In genomic region chr15:48178612-48178931, GRCh38 we compare ENCODE assay signal across 10 cellular contexts. TPM values are rescaled to one million over a fixed set of nuclear protein-coding genes. Genes with fewer than 3 reads are reported as not detected.
DNase-seq lines count a peak whose midpoint lies in the region; ATAC-seq, FAIRE-seq and TF ChIP-seq lines count a peak whose summit lies in the region.
"Had no signal": no experiment of that assay in that cellular context is flagged by ENCODE, and none has a peak within 500 bp of the region (broad histone marks: within the 10 kb centered on the region; RNA-seq: fewer than 3 reads in every experiment).

No MANE protein-coding gene starts in this region.

- POLR2A ChIA-PET in GM12878 (lab: Charles Lee), result no interaction called here

- in situ Hi-C loops in GM12878 (cut with MboI), result no loop called here

- H3K4me3 ChIP-seq in heart left ventricle (peak overlapping the region; percentile 52 to 72 (median 65)), GM12878 (peak overlapping the region; percentile 92), mesodermal cell (ENCODE audit: extremely low read depth, insufficient read depth, low read length, poor library complexity, severe bottlenecking) (peak overlapping the region; percentile 80), upper lobe of left lung (peak overlapping the region in 3 of 4 donors; percentile 59 to 69 (median 65))

- no TSS peak for BruUV-seq in GM12878 (replicated peaks; lab: Mats Ljungman, UMichigan)

- peak overlapping the region; percentile 95 for H2AFZ ChIP-seq in GM12878 (ENCODE audit: control insufficient read depth, low read depth, low read length)

- ATAC-seq in heart left ventricle (no peak), Right ventricle myocardium superior (ENCODE audit: poor library complexity) (no peak), GM12878 (no peak), upper lobe of left lung (ENCODE audit: low FRiP score in 2 of 2) (no peak), GM21447 (IDR thresholded peaks at IDR 0.05; ENCODE audit: unreplicated experiment) (no peak)

- H3K9ac ChIP-seq in GM12878 (ENCODE audit: control insufficient read depth, insufficient read depth, low read length), result peak overlapping the region; percentile 81; the same call in 1 of the 2 replicates

- no peak for FAIRE-seq in GM12878 (lab: Jason Lieb, UNC)

- H3K9me3 ChIP-seq in heart left ventricle (peaks cover 0 to 7% (median 0%) of the 10 kb centered on the region in 12 donors), GM12878 (replicated peaks; ENCODE audit: control insufficient read depth, insufficient read depth, low read length) (peaks cover 3% of the 10 kb centered on the region; the same call in 2 of the 3 replicates), mesodermal cell (ENCODE audit: control insufficient read depth, low read length) (peaks cover 8% of the 10 kb centered on the region), upper lobe of left lung (no peaks in the 10 kb centered on the region)

- TF ChIP-seq EP300 in GM12878 (IDR thresholded peaks at IDR 0.05; ENCODE audit: borderline replicate concordance in 1 of 2, control insufficient read depth in 1 of 2, low read depth in 2 of 2, low read length in 2 of 2) (no peak), upper lobe of left lung (IDR thresholded peaks at IDR 0.05) (no peak)

- TF ChIP-seq RAD21 in GM12878 (IDR thresholded peaks at IDR 0.05; ENCODE audit: insufficient read depth, low read depth, low read length), result no peak

- CTCF ChIA-PET in GM12878 (lab: Yijun Ruan, JAX), result interaction anchor here (0.7 to 1.9 kb wide), 2 partner anchors 108 to 798 kb away, joined by 3 to 5 read pairs; no protein-coding TSS in a partner anchor

- intact Hi-C loops in heart left ventricle (cut with DNase I) (no loop called here), Right ventricle myocardium superior (cut with DNase I) (no loop called here), GM12878 (cut with micrococcal nuclease; ENCODE audit: unreplicated experiment) (no loop called here)

- DNase-seq in heart left ventricle (no peak), Right ventricle myocardium superior (no peak), GM12878 (ENCODE audit: low read depth, low spot score) (no peak), upper lobe of left lung (no peak), EL (no peak), kidney tubule cell (ENCODE audit: low spot score) (no peak)

- RAD21 ChIA-PET in GM12878 (lab: Charles Lee; ENCODE audit: unreplicated experiment), result no interaction called here

- TF ChIP-seq CTCF in heart left ventricle (IDR thresholded peaks at IDR 0.05), result no peak
- TF ChIP-seq CTCF in GM12878 (IDR thresholded peaks at IDR 0.05 in 2 of 3, conservative IDR thresholded peaks at IDR 0.05 in 1 of 3; ENCODE audit: control insufficient read depth in 2 of 3, extremely low read depth in 1 of 3, insufficient read depth in 1 of 3, low read depth in 3 of 3, low read length in 3 of 3), result no peak
- no peak for TF ChIP-seq CTCF in upper lobe of left lung (IDR thresholded peaks at IDR 0.05)

- SMC1A ChIA-PET in GM12878 (lab: Charles Lee; ENCODE audit: uncharacterized antibody, unreplicated experiment), result no interaction called here

- 78 to 94% (median 83%) methylated on average over 1 of the region's 1 CpG for WGBS in heart left ventricle, 4 donors
- 100% methylated on average over 1 of the region's 1 CpG for WGBS in GM12878 (ENCODE audit: insufficient coverage, insufficient replicate concordance, low lambda C conversion rate, missing lambda C conversion rate)
- no CpG with 5 or more reads among the region's 1 CpG for WGBS in mesodermal cell (ENCODE audit: insufficient coverage in 2 of 2), 2 experiments
- 88 to 90% methylated on average over 1 of the region's 1 CpG for WGBS in upper lobe of left lung, 2 donors

- peak overlapping the region in 2 of 12 donors; percentile 82 to 91 for H3K27ac ChIP-seq in heart left ventricle
- no peak overlapping the region for H3K27ac ChIP-seq in GM12878 (ENCODE audit: control insufficient read depth, insufficient read depth)
- H3K27ac ChIP-seq in mesodermal cell (ENCODE audit: low read depth, low read length, severe bottlenecking), result no peak overlapping the region
- no peak overlapping the region for H3K27ac ChIP-seq in upper lobe of left lung

- H3K4me1 ChIP-seq in heart left ventricle (peaks cover 0 to 16% (median 7%) of the 10 kb centered on the region in 12 donors), GM12878 (ENCODE audit: control insufficient read depth, insufficient read depth, low read length) (peaks cover 15% of the 10 kb centered on the region; the same call in 1 of the 2 replicates), mesodermal cell (ENCODE audit: control insufficient read depth, insufficient read depth, low read length, poor library complexity, severe bottlenecking) (no peaks in the 10 kb centered on the region), upper lobe of left lung (peaks cover 0 to 13% (median 4%) of the 10 kb centered on the region in 4 donors)

- H3K27me3 ChIP-seq in heart left ventricle (peaks cover 0 to 20% (median 0%) of the 10 kb centered on the region in 9 donors), GM12878 (replicated peaks in 1 of 2; ENCODE audit: control insufficient read depth in 2 of 2, insufficient read depth in 2 of 2, low read length in 1 of 2) (no peaks in the 10 kb centered on the region), upper lobe of left lung (peaks cover 0 to 11% (median 0%) of the 10 kb centered on the region in 4 donors)

- no peaks in the 10 kb centered on the region for H4K20me1 ChIP-seq in GM12878 (ENCODE audit: control insufficient read depth, insufficient read depth)

- H3K79me2 ChIP-seq in GM12878 (ENCODE audit: control insufficient read depth, insufficient read depth, low read length), result peaks cover 30% of the 10 kb centered on the region

- peak overlapping the region; percentile 81 for H3K4me2 ChIP-seq in GM12878 (ENCODE audit: control insufficient read depth, insufficient read depth)

- no peaks in the 10 kb centered on the region for H3K36me3 ChIP-seq in heart left ventricle
- no peaks in the 10 kb centered on the region; a peak in 1 of 4 replicates for H3K36me3 ChIP-seq in GM12878 (ENCODE audit: control insufficient read depth in 2 of 2, insufficient read depth in 2 of 2, low read length in 1 of 2)
- no peaks in the 10 kb centered on the region for H3K36me3 ChIP-seq in mesodermal cell (ENCODE audit: control insufficient read depth, insufficient read depth, low read length)
- H3K36me3 ChIP-seq in upper lobe of left lung, result no peaks in the 10 kb centered on the region

- TF ChIP-seq POLR2A in heart left ventricle (IDR thresholded peaks at IDR 0.05), result no peak
- TF ChIP-seq POLR2A in GM12878 (IDR thresholded peaks at IDR 0.05; ENCODE audit: low read depth, low read length), result no peak
- no peak for TF ChIP-seq POLR2A in upper lobe of left lung (IDR thresholded peaks at IDR 0.05)

RNA-seq across cellular contexts. Expression of gene MYEF2, which starts 0.5 kb away (rescaled TPM):
- 10 to 100 TPM in 7 of 9 donors, 1 to 10 TPM in 2; 5.5 to 17.3 (median 12.4) TPM for total RNA-seq in heart left ventricle
- polyA plus RNA-seq in heart left ventricle, result 10 to 100 TPM in 1 of 2 donors, 1 to 10 TPM in 1; 7.7 to 11.1 TPM
- 7.1 TPM for total RNA-seq in Right ventricle myocardium superior
- total RNA-seq in GM12878 (2013; cell fraction: nucleolus; rRNA removed), result 151 and 156 TPM in 2 replicates
- 17.3 and 21.6 TPM in 2 replicates for total RNA-seq in GM12878 (2014; rRNA removed)
- total RNA-seq in GM12878 (2014; rRNA removed; fragmentation: Illumina TruSeq; extraction: Trizol), result 22.5 and 26.2 TPM in 2 replicates
- total RNA-seq in GM12878 (2021), result 21.8 and 26.1 TPM in 2 replicates
- polyA plus RNA-seq in GM12878 (2011; ENCODE audit: low read depth), result 15.4 TPM
- 47.0 and 85.1 TPM in 2 replicates for polyA plus RNA-seq in GM12878 (2011; rRNA removed)
- polyA plus RNA-seq in GM12878 (2011; cell fraction: cytosol; rRNA removed), result 8.8 and 8.9 TPM in 2 replicates
- polyA plus RNA-seq in GM12878 (2011; cell fraction: nucleus; rRNA removed), result 91.7 and 102 TPM in 2 replicates
- polyA plus RNA-seq in GM12878 (2012), result 21.0 and 26.1 TPM in 2 replicates
- polyA plus RNA-seq in GM12878 (2014; fragmentation: Illumina TruSeq; extraction: Trizol), result 34.1 and 45.8 TPM in 2 replicates
- 10 to 100 TPM; 10.2 to 11.7 TPM for polyA plus RNA-seq in GM12878 (2014; fragmentation: Nextera tagmentation; extraction: Ambion mirVana)
- polyA plus RNA-seq in GM12878 (2014; rRNA removed), result 30.5 and 32.0 TPM in 2 replicates
- 10 to 100 TPM in 1 of 2 experiments, 1 to 10 TPM in 1; 9.2 to 15.9 TPM for polyA plus RNA-seq in GM12878 (2016; fragmentation: Nextera tagmentation; extraction: Ambion mirVana)
- 20.8 and 24.7 TPM in 2 replicates for polyA minus RNA-seq in GM12878 (2011; rRNA and poly(A)+ RNA removed)
- 10.2 and 11.1 TPM in 2 replicates for polyA minus RNA-seq in GM12878 (2011; cell fraction: cytosol; rRNA and poly(A)+ RNA removed)
- 39.9 and 57.8 TPM in 2 replicates for polyA minus RNA-seq in GM12878 (2011; cell fraction: nucleus; rRNA and poly(A)+ RNA removed)
- 33.1 TPM for polyA plus RNA-seq in mesodermal cell (2013, experiment 1 of 2)
- 29.3 TPM for polyA plus RNA-seq in mesodermal cell (2013, experiment 2 of 2)
- total RNA-seq in upper lobe of left lung, result 10 to 100 TPM; 12.6 to 44.0 (median 28.0) TPM

RNA-seq across cellular contexts. Expression of gene CTXN2, which starts 12.9 kb away (rescaled TPM):
- total RNA-seq in heart left ventricle, result not detected
- polyA plus RNA-seq in heart left ventricle, result not detected
- total RNA-seq in Right ventricle myocardium superior, result not detected
- total RNA-seq in GM12878 (2013; cell fraction: nucleolus; rRNA removed), result not detected in 2 replicates
- not detected in 2 replicates for total RNA-seq in GM12878 (2014; rRNA removed)
- total RNA-seq in GM12878 (2014; rRNA removed; fragmentation: Illumina TruSeq; extraction: Trizol), result 0.09 TPM in 1 of 2 replicates, not detected in the other
- not detected in 2 replicates for total RNA-seq in GM12878 (2021)
- not detected for polyA plus RNA-seq in GM12878 (2011; ENCODE audit: low read depth)
- not detected in 2 replicates for polyA plus RNA-seq in GM12878 (2011; rRNA removed)
- not detected in 2 replicates for polyA plus RNA-seq in GM12878 (2011; cell fraction: cytosol; rRNA removed)
- polyA plus RNA-seq in GM12878 (2011; cell fraction: nucleus; rRNA removed), result not detected in 2 replicates
- not detected in 2 replicates for polyA plus RNA-seq in GM12878 (2012)
- polyA plus RNA-seq in GM12878 (2014; fragmentation: Illumina TruSeq; extraction: Trizol), result 0.01 TPM in 1 of 2 replicates, not detected in the other
- polyA plus RNA-seq in GM12878 (2014; fragmentation: Nextera tagmentation; extraction: Ambion mirVana), result not detected
- polyA plus RNA-seq in GM12878 (2014; rRNA removed), result not detected in 2 replicates
- not detected for polyA plus RNA-seq in GM12878 (2016; fragmentation: Nextera tagmentation; extraction: Ambion mirVana)
- not detected in 2 replicates for polyA minus RNA-seq in GM12878 (2011; rRNA and poly(A)+ RNA removed)
- polyA minus RNA-seq in GM12878 (2011; cell fraction: cytosol; rRNA and poly(A)+ RNA removed), result not detected in 2 replicates
- not detected in 2 replicates for polyA minus RNA-seq in GM12878 (2011; cell fraction: nucleus; rRNA and poly(A)+ RNA removed)
- not detected for polyA plus RNA-seq in mesodermal cell (2013, experiment 1 of 2)
- not detected for polyA plus RNA-seq in mesodermal cell (2013, experiment 2 of 2)
- not detected for total RNA-seq in upper lobe of left lung
- total RNA-seq: activated CD8-positive, alpha-beta memory T cell treated with anti-CD3 and anti-CD28 coated beads for 36 hours; myocyte had no signal

RNA-seq across cellular contexts. Expression of gene SLC12A1, which starts 27.5 kb away (rescaled TPM):
- total RNA-seq in heart left ventricle (not detected), Right ventricle myocardium superior (not detected), GM12878 (2014; rRNA removed) (under 0.01 TPM in 1 of 2 replicates, not detected in the other), GM12878 (2014; rRNA removed; fragmentation: Illumina TruSeq; extraction: Trizol) (not detected in 2 replicates), GM12878 (2021) (not detected in 2 replicates), upper lobe of left lung (not detected)
- polyA plus RNA-seq in heart left ventricle (not detected), GM12878 (2011; rRNA removed) (0.03 TPM in 1 of 2 replicates, not detected in the other), GM12878 (2014; fragmentation: Illumina TruSeq; extraction: Trizol) (not detected in 2 replicates), GM12878 (2014; fragmentation: Nextera tagmentation; extraction: Ambion mirVana) (not detected), GM12878 (2014; rRNA removed) (0.06 TPM in 1 of 2 replicates, not detected in the other), GM12878 (2016; fragmentation: Nextera tagmentation; extraction: Ambion mirVana) (not detected)
- total RNA-seq in GM12878 (2013; cell fraction: nucleolus; rRNA removed), result not detected in 2 replicates
- polyA plus RNA-seq in GM12878 (2011; ENCODE audit: low read depth), result not detected
- polyA plus RNA-seq in GM12878 (2011; cell fraction: cytosol; rRNA removed), result not detected in 2 replicates
- polyA plus RNA-seq in GM12878 (2011; cell fraction: nucleus; rRNA removed), result not detected in 2 replicates
- polyA plus RNA-seq in GM12878 (2012), result not detected in 2 replicates
- not detected in 2 replicates for polyA minus RNA-seq in GM12878 (2011; rRNA and poly(A)+ RNA removed)
- polyA minus RNA-seq in GM12878 (2011; cell fraction: cytosol; rRNA and poly(A)+ RNA removed), result not detected in 2 replicates
- not detected in 2 replicates for polyA minus RNA-seq in GM12878 (2011; cell fraction: nucleus; rRNA and poly(A)+ RNA removed)
- not detected for polyA plus RNA-seq in mesodermal cell (2013, experiment 1 of 2)
- not detected for polyA plus RNA-seq in mesodermal cell (2013, experiment 2 of 2)
- total RNA-seq: activated CD8-positive, alpha-beta memory T cell treated with anti-CD3 and anti-CD28 coated beads for 36 hours; myocyte had no signal

RNA-seq across cellular contexts. Expression of gene SLC24A5, which starts 57.8 kb away (rescaled TPM):
- total RNA-seq in heart left ventricle (not detected), Right ventricle myocardium superior (not detected), GM12878 (2014; rRNA removed) (not detected in 2 replicates), GM12878 (2014; rRNA removed; fragmentation: Illumina TruSeq; extraction: Trizol) (not detected in 2 replicates), GM12878 (2021) (not detected in 2 replicates), upper lobe of left lung (under 1 TPM in 1 of 6 donors, not detected in 5; 0.83 TPM)
- polyA plus RNA-seq in heart left ventricle (not detected), GM12878 (2011; rRNA removed) (0.04 TPM in 1 of 2 replicates, not detected in the other), GM12878 (2014; fragmentation: Illumina TruSeq; extraction: Trizol) (not detected in 2 replicates), GM12878 (2014; fragmentation: Nextera tagmentation; extraction: Ambion mirVana) (not detected), GM12878 (2014; rRNA removed) (not detected in 2 replicates), GM12878 (2016; fragmentation: Nextera tagmentation; extraction: Ambion mirVana) (not detected)
- not detected in 2 replicates for total RNA-seq in GM12878 (2013; cell fraction: nucleolus; rRNA removed)
- polyA plus RNA-seq in GM12878 (2011; ENCODE audit: low read depth), result not detected
- not detected in 2 replicates for polyA plus RNA-seq in GM12878 (2011; cell fraction: cytosol; rRNA removed)
- polyA plus RNA-seq in GM12878 (2011; cell fraction: nucleus; rRNA removed), result not detected in 2 replicates
- polyA plus RNA-seq in GM12878 (2012), result not detected in 2 replicates
- not detected in 2 replicates for polyA minus RNA-seq in GM12878 (2011; rRNA and poly(A)+ RNA removed)
- not detected in 2 replicates for polyA minus RNA-seq in GM12878 (2011; cell fraction: cytosol; rRNA and poly(A)+ RNA removed)
- not detected in 2 replicates for polyA minus RNA-seq in GM12878 (2011; cell fraction: nucleus; rRNA and poly(A)+ RNA removed)
- polyA plus RNA-seq in mesodermal cell (2013, experiment 1 of 2), result not detected
- polyA plus RNA-seq in mesodermal cell (2013, experiment 2 of 2), result not detected
- total RNA-seq: activated CD8-positive, alpha-beta memory T cell treated with anti-CD3 and anti-CD28 coated beads for 36 hours; myocyte had no signal
